In the genomic region with DNA sequence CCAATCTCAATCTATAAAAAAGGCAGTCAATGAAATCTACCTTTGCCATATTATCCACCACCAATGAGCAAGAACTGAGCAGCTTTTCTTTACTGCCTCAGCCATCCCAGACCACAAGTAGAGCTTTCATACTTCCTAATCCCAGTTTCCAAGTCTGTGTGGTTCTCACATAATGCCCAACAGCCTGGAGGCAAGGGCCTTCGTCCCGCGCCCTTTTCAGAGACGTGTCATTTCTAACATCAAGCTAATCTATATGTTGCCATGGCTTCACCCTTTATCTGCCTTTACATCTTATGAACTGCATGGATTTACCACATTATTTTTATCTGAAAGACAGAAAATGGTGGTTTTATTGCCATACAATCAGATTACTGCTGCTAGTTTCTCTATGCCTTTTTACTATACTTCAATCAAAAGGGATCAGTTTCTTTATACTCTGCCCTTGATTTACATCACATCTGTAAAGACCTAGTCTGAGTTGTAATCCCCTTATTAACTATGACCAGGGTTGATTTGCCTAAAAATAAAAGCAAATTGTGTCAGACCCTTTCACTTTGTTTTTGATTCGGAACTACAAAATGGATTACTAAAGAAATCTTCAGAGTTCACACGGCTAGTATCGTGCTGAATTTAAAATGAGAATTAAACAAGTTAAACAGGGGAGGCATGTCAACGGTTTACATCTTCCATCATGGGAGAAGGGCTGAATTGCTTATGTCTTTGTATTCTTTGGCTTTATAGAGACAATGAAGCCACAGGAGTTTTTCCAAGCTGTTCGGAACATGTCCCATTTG, we compare ENCODE assay signal across 16 cellular contexts. TPM values are rescaled to one million over a fixed set of nuclear protein-coding genes. Genes with fewer than 3 reads are reported as not detected.
DNase-seq lines count a peak whose midpoint lies in the region; ATAC-seq, FAIRE-seq and TF ChIP-seq lines count a peak whose summit lies in the region.
"Had no signal": no experiment of that assay in that cellular context is flagged by ENCODE, and none has a peak within 500 bp of the region (broad histone marks: within the 10 kb centered on the region; RNA-seq: fewer than 3 reads in every experiment).

No MANE protein-coding gene starts in this region.

- H3K4me2 ChIP-seq in mammary epithelial cell (ENCODE audit: insufficient read depth, low read depth, low read length) (no peak overlapping the region), H1 (ENCODE audit: insufficient read depth in 1 of 2, low read depth in 2 of 2, low read length in 2 of 2) (peak overlapping the region; percentile 52 to 56)

- TF ChIP-seq RAD21 in H1 (IDR thresholded peaks at IDR 0.05 in 1 of 2, conservative IDR thresholded peaks at IDR 0.05 in 1 of 2; ENCODE audit: low read depth in 2 of 2, low read length in 2 of 2), result no peak

- no peaks in the 10 kb centered on the region for H4K20me1 ChIP-seq in mammary epithelial cell (ENCODE audit: insufficient read depth, low read length)
- peaks cover 4 to 21% of the 10 kb centered on the region in 2 experiments for H4K20me1 ChIP-seq in H1 (replicated peaks in 1 of 2; ENCODE audit: control insufficient read depth in 1 of 2, insufficient read depth in 2 of 2, low read length in 2 of 2)

- no peaks in the 10 kb centered on the region for H3K9me3 ChIP-seq in mammary epithelial cell (replicated peaks; ENCODE audit: insufficient read depth, low read length)
- no peaks in the 10 kb centered on the region for H3K9me3 ChIP-seq in H1 (ENCODE audit: insufficient read depth in 2 of 2, low read depth in 1 of 2, low read length in 1 of 2)
- H3K9me3 ChIP-seq in mucosa of stomach (ENCODE audit: control insufficient read depth, low read length), result no peaks in the 10 kb centered on the region
- no peaks in the 10 kb centered on the region for H3K9me3 ChIP-seq in CD8-positive, alpha-beta T cell (ENCODE audit: low read length)
- H3K9me3 ChIP-seq in sigmoid colon, result no peaks in the 10 kb centered on the region
- H3K9me3 ChIP-seq: heart right ventricle had no signal

- no peak overlapping the region for H2BK120ac ChIP-seq in H1 (replicated peaks; ENCODE audit: low read depth, low read length)

- peaks cover 35% of the 10 kb centered on the region for H3K4me1 Mint-ChIP-seq in MCF 10A (ENCODE audit: insufficient read depth, unreplicated experiment)
- H3K4me1 Mint-ChIP-seq in CD8-positive, alpha-beta T cell (ENCODE audit: low read depth), result peaks cover 14% of the 10 kb centered on the region

- H3K4me3 Mint-ChIP-seq in MCF 10A (ENCODE audit: unreplicated experiment), result peak overlapping the region; percentile 21
- no peak overlapping the region for H3K4me3 Mint-ChIP-seq in CD8-positive, alpha-beta T cell
- H3K4me3 Mint-ChIP-seq: activated naive CD8-positive, alpha-beta T cell treated with anti-CD3 and anti-CD28 coated beads for 36 hours had no signal

- H3K23ac ChIP-seq in H1 (ENCODE audit: insufficient read length), result no peak overlapping the region

- no peak overlapping the region for H4K8ac ChIP-seq in H1 (ENCODE audit: extremely low read depth, insufficient read depth, low read length)

- no peak for DNase-seq in MCF 10A (ENCODE audit: unreplicated experiment)
- no peak for DNase-seq in mammary epithelial cell
- DNase-seq in H1 (ENCODE audit: low read depth in 1 of 2, low spot score in 2 of 2), result no peak
- DNase-seq in NCI-H2171 (lab: John Stamatoyannopoulos, UW), result no peak
- no peak for DNase-seq in CD8-positive, alpha-beta T cell
- DNase-seq in COLO829 (ENCODE audit: low spot score), result no peak
- DNase-seq in sigmoid colon, result no peak
- DNase-seq: activated CD8-positive, alpha-beta memory T cell treated with anti-CD3 and anti-CD28 coated beads, Interleukin-2, amount 50 U/mL, for 48 hours; activated naive CD8-positive, alpha-beta T cell treated with anti-CD3 and anti-CD28 coated beads for 36 hours; NCI-H1092; NCI-H446; retina had no signal

- CTCF ChIA-PET in MCF 10A (lab: Yijun Ruan, JAX) (interaction anchor here (0.6 to 2.3 kb wide), 8 partner anchors 11 to 1958 kb away, joined by 3 to 26 read pairs (median 3); no protein-coding TSS in a partner anchor), mammary epithelial cell (lab: Charles Lee; ENCODE audit: low non-redundant PET) (no interaction called here), H1 (lab: Charles Lee; ENCODE audit: partially characterized antibody) (interaction anchor here (0.8 to 1.3 kb wide), 7 partner anchors 9 to 447 kb away, joined by 3 to 5 read pairs (median 3); no protein-coding TSS in a partner anchor)
- CTCF ChIA-PET in CD8-positive, alpha-beta T cell (lab: Charles Lee), result no interaction called here

- no peak for TF ChIP-seq EP300 in H1 (IDR thresholded peaks at IDR 0.05; ENCODE audit: borderline replicate concordance in 1 of 2, low read depth in 2 of 2, low read length in 2 of 2)
- TF ChIP-seq EP300 in sigmoid colon (IDR thresholded peaks at IDR 0.05), result no peak

- dilution Hi-C loops in mammary epithelial cell (cut with HindIII; ENCODE audit: low sequenced_read_pairs), result no loop called here

- no peak overlapping the region for H3K56ac ChIP-seq in H1 (replicated peaks; ENCODE audit: insufficient read length, low read depth, low read length)

- no peaks in the 10 kb centered on the region for H3K9me3 Mint-ChIP-seq in MCF 10A (ENCODE audit: unreplicated experiment)
- H3K9me3 Mint-ChIP-seq in CD8-positive, alpha-beta T cell, result no peaks in the 10 kb centered on the region
- H3K9me3 Mint-ChIP-seq: activated naive CD8-positive, alpha-beta T cell treated with anti-CD3 and anti-CD28 coated beads for 36 hours had no signal

- ATAC-seq in CD8-positive, alpha-beta T cell, result no peak

- H2BK12ac ChIP-seq in H1 (ENCODE audit: low read depth, low read length), result no peak overlapping the region; the same call in 1 of the 2 replicates

- in situ Hi-C loops in mammary epithelial cell (cut with MboI; ENCODE audit: low sequenced_read_pairs in 2 of 2), result loop anchor here (10.0 to 25.0 kb wide), 6 partner anchors 445 to 1967 kb away; no protein-coding TSS in a partner anchor

- no peak for TF ChIP-seq CTCF in MCF 10A (IDR thresholded peaks at IDR 0.05; ENCODE audit: unreplicated experiment)
- no peak for TF ChIP-seq CTCF in mammary epithelial cell (conservative IDR thresholded peaks at IDR 0.05 in 1 of 2, IDR thresholded peaks at IDR 0.05 in 1 of 2; ENCODE audit: extremely low read depth in 1 of 2, insufficient read depth in 1 of 2, low read depth in 1 of 2, low read length in 2 of 2)
- no peak for TF ChIP-seq CTCF in H1 (IDR thresholded peaks at IDR 0.05; ENCODE audit: control extremely low read depth in 1 of 3, insufficient read depth in 1 of 3, low read depth in 1 of 3, low read length in 3 of 3)
- no peak for TF ChIP-seq CTCF in CD8-positive, alpha-beta T cell (IDR thresholded peaks at IDR 0.05)
- no peak for TF ChIP-seq CTCF in sigmoid colon (IDR thresholded peaks at IDR 0.05)

- H3K18ac ChIP-seq in H1 (ENCODE audit: extremely low read depth, low read length), result no peak overlapping the region

- H3K36me3 ChIP-seq in mammary epithelial cell (ENCODE audit: insufficient read depth, low read length) (peaks cover 9% of the 10 kb centered on the region), H1 (ENCODE audit: control insufficient read depth in 2 of 4, insufficient read depth in 4 of 4, low read length in 3 of 4) (no peaks in the 10 kb centered on the region), mucosa of stomach (ENCODE audit: control insufficient read depth, insufficient read depth, low read length) (no peaks in the 10 kb centered on the region), sigmoid colon (no peaks in the 10 kb centered on the region)
- no peaks in the 10 kb centered on the region for H3K36me3 ChIP-seq in CD8-positive, alpha-beta T cell (ENCODE audit: insufficient read depth, low read length)
- H3K36me3 ChIP-seq: heart right ventricle had no signal

- no peak overlapping the region for H2BK15ac ChIP-seq in H1 (ENCODE audit: low read length)

- intact Hi-C loops in MCF 10A (cut with micrococcal nuclease) (loop anchor here (5.0 to 10.0 kb wide), 7 partner anchors 377 to 1577 kb away; no protein-coding TSS in a partner anchor), mammary epithelial cell (cut with micrococcal nuclease) (loop anchor here (2.0 to 10.0 kb wide), 6 partner anchors 182 to 1015 kb away; no protein-coding TSS in a partner anchor), sigmoid colon (cut with DNase I) (loop anchor here (5.0 to 10.0 kb wide), 3 partner anchors 185 to 1085 kb away; no protein-coding TSS in a partner anchor)
- intact Hi-C loops in CD8-positive, alpha-beta T cell (cut with DNase I, micrococcal nuclease), result loop anchor here (5.0 to 10.0 kb wide), 2 partner anchors 1115 to 1957 kb away; no protein-coding TSS in a partner anchor

- no peak overlapping the region for H3K4ac ChIP-seq in H1 (replicated peaks; ENCODE audit: insufficient read length, low read depth, low read length)

- no peak overlapping the region; the same call in 1 of the 2 replicates for H2BK5ac ChIP-seq in H1 (ENCODE audit: low read depth, low read length)

- H3K4me3 ChIP-seq in mammary epithelial cell (replicated peaks in 1 of 3; ENCODE audit: insufficient read depth in 1 of 3, low read depth in 2 of 3, low read length in 3 of 3) (no peak overlapping the region), H1 (ENCODE audit: extremely low read depth in 1 of 4, insufficient read depth in 2 of 4, low read depth in 3 of 4, low read length in 4 of 4) (peak overlapping the region in 2 of 4 experiments; percentile 7 to 27; a peak in 2 of 8 replicates), mucosa of stomach (ENCODE audit: low read length) (no peak overlapping the region), sigmoid colon (no peak overlapping the region)
- no peak overlapping the region for H3K4me3 ChIP-seq in CD8-positive, alpha-beta T cell (ENCODE audit: low read depth, low read length)
- H3K4me3 ChIP-seq: lung had no signal

- TF ChIP-seq POLR2A in H1 (IDR thresholded peaks at IDR 0.05; ENCODE audit: control extremely low read depth in 1 of 2, low read depth in 2 of 2, low read length in 2 of 2), result no peak
- no peak for TF ChIP-seq POLR2A in sigmoid colon (IDR thresholded peaks at IDR 0.05)

- 84% methylated on average over 9 of the region's 9 CpGs for WGBS in mammary epithelial cell (ENCODE audit: low coverage, missing lambda C conversion rate)
- WGBS in H1 (ENCODE audit: extremely low coverage in 1 of 2, insufficient coverage in 1 of 2, insufficient read length in 1 of 2, insufficient replicate concordance in 2 of 2, low coverage in 1 of 2, low lambda C conversion rate in 2 of 2, missing lambda C conversion rate in 1 of 2), 2 experiments, result 74% methylated on average over 9 of the region's 9 CpGs; no CpG with 5 or more reads in 1 of the 2 experiments
- WGBS in sigmoid colon, 2 donors, result 37 to 86% methylated on average over 9 of the region's 9 CpGs

- no peak overlapping the region for H2AK5ac ChIP-seq in H1 (ENCODE audit: low read depth, low read length)

- H4K5ac ChIP-seq in H1 (ENCODE audit: insufficient read length, low read depth, low read length), result no peak overlapping the region

- BruUV-seq in MCF 10A (replicated peaks; lab: Mats Ljungman, UMichigan) (no TSS peak), mammary epithelial cell (replicated peaks; lab: Mats Ljungman, UMichigan) (no TSS peak)

- no peak overlapping the region for H3K14ac ChIP-seq in H1 (ENCODE audit: insufficient read length)

- POLR2A ChIA-PET in MCF 10A (lab: Yijun Ruan, JAX), result no interaction called here
- POLR2A ChIA-PET in H1 (lab: Charles Lee; ENCODE audit: partially characterized antibody), result no interaction called here
- POLR2A ChIA-PET in CD8-positive, alpha-beta T cell (lab: Charles Lee), result no interaction called here

- H4K91ac ChIP-seq in H1 (replicated peaks; ENCODE audit: insufficient read length, low read length), result no peak overlapping the region

- H3K27me3 Mint-ChIP-seq in MCF 10A (ENCODE audit: insufficient read depth, unreplicated experiment), result no peaks in the 10 kb centered on the region
- peaks cover 49% of the 10 kb centered on the region for H3K27me3 Mint-ChIP-seq in CD8-positive, alpha-beta T cell (ENCODE audit: low read depth)

- H2AFZ ChIP-seq in mammary epithelial cell (ENCODE audit: low read depth, low read length) (no peak overlapping the region), H1 (ENCODE audit: low read length) (no peak overlapping the region)

- H3K27me3 ChIP-seq in mammary epithelial cell (ENCODE audit: insufficient read depth, low read length) (no peaks in the 10 kb centered on the region), H1 (replicated peaks in 1 of 4; ENCODE audit: control insufficient read depth in 3 of 4, extremely low read depth in 1 of 4, insufficient read depth in 3 of 4, low read length in 3 of 4) (peaks cover 0 to 13% (median 6%) of the 10 kb centered on the region in 4 experiments; a peak in 5 of 7 replicates), mucosa of stomach (ENCODE audit: control insufficient read depth, insufficient read depth, low read length) (no peaks in the 10 kb centered on the region), sigmoid colon (no peaks in the 10 kb centered on the region)
- peaks cover 15% of the 10 kb centered on the region for H3K27me3 ChIP-seq in CD8-positive, alpha-beta T cell (ENCODE audit: insufficient read depth, low read length)

- no peak overlapping the region for H2BK20ac ChIP-seq in H1 (ENCODE audit: low read length)

- no peak for FAIRE-seq in H1 (lab: Jason Lieb, UNC)

- H3K4me1 ChIP-seq in mammary epithelial cell (ENCODE audit: insufficient read depth, low read length) (peaks cover 15% of the 10 kb centered on the region), H1 (replicated peaks in 1 of 4; ENCODE audit: control insufficient read depth in 3 of 4, insufficient read depth in 4 of 4, low read length in 3 of 4) (peaks cover 14 to 40% (median 26%) of the 10 kb centered on the region in 4 experiments; a peak in 6 of 7 replicates), mucosa of stomach (ENCODE audit: control insufficient read depth, insufficient read depth, low read length) (peaks cover 60% of the 10 kb centered on the region), sigmoid colon (peaks cover 0 to 66% (median 40%) of the 10 kb centered on the region in 4 donors)
- H3K4me1 ChIP-seq in CD8-positive, alpha-beta T cell (ENCODE audit: insufficient read depth, low read length), result peaks cover 12% of the 10 kb centered on the region

- H3K79me1 ChIP-seq in H1 (ENCODE audit: low read depth, low read length), result no peaks in the 10 kb centered on the region; the same call in 1 of the 2 replicates

- H3K23me2 ChIP-seq in H1 (ENCODE audit: low read depth, low read length), result peaks cover 9% of the 10 kb centered on the region

- H3K9ac ChIP-seq in mammary epithelial cell (ENCODE audit: insufficient read depth, low read length) (no peak overlapping the region), H1 (replicated peaks in 1 of 4; ENCODE audit: extremely low read depth in 1 of 4, low read depth in 3 of 4, low read length in 3 of 4) (no peak overlapping the region), mucosa of stomach (ENCODE audit: low read length) (peak overlapping the region; percentile 48)

- no peak overlapping the region for H3K27ac ChIP-seq in mammary epithelial cell (ENCODE audit: insufficient read depth, low read depth, low read length)
- no peak overlapping the region for H3K27ac ChIP-seq in H1 (ENCODE audit: low read depth, low read length)
- H3K27ac ChIP-seq in CD8-positive, alpha-beta T cell (ENCODE audit: low read depth, low read length), result no peak overlapping the region
- peak overlapping the region in 2 of 4 donors; percentile 90 to 93 for H3K27ac ChIP-seq in sigmoid colon
- H3K27ac ChIP-seq: 22Rv1 had no signal

- H3K27ac Mint-ChIP-seq in MCF 10A (ENCODE audit: low read depth, unreplicated experiment), result peak overlapping the region; percentile 64
- H3K27ac Mint-ChIP-seq in CD8-positive, alpha-beta T cell, result no peak overlapping the region
- H3K27ac Mint-ChIP-seq: activated naive CD8-positive, alpha-beta T cell treated with anti-CD3 and anti-CD28 coated beads for 36 hours had no signal

- peaks cover 100% of the 10 kb centered on the region for H3K79me2 ChIP-seq in mammary epithelial cell (ENCODE audit: insufficient read depth, low read length)
- peaks cover 0 to 80% of the 10 kb centered on the region in 2 experiments; a peak in 2 of 4 replicates for H3K79me2 ChIP-seq in H1 (ENCODE audit: control insufficient read depth in 1 of 2, insufficient read depth in 2 of 2, low read length in 2 of 2)

- H3K36me3 Mint-ChIP-seq in MCF 10A (ENCODE audit: insufficient read depth, unreplicated experiment), result no peaks in the 10 kb centered on the region
- H3K36me3 Mint-ChIP-seq in CD8-positive, alpha-beta T cell, result no peaks in the 10 kb centered on the region
- H3K36me3 Mint-ChIP-seq: activated naive CD8-positive, alpha-beta T cell treated with anti-CD3 and anti-CD28 coated beads for 36 hours had no signal

RNA-seq across cellular contexts. Expression of a gene that starts 5.8 kb away (rescaled TPM):
- total RNA-seq in MCF 10A (2022), result 40.4 and 45.7 TPM in 2 replicates
- total RNA-seq in mammary epithelial cell, result 10 to 100 TPM; 37.1 to 51.8 TPM
- polyA plus RNA-seq in mammary epithelial cell, result 32.5 TPM
- 50.8 TPM for polyA minus RNA-seq in mammary epithelial cell
- 10.3 and 12.0 TPM in 2 replicates for total RNA-seq in H1 (2021; fragmentation: NEBNext Ultra II Directional; extraction: Animal tissue kit (Norgen Biotek cat#: 25700))
- 7.5 and 8.2 TPM in 2 replicates for polyA plus RNA-seq in H1 (2011; rRNA removed)
- polyA plus RNA-seq in H1 (2011; cell fraction: cytosol; rRNA removed), result 6.7 TPM
- polyA plus RNA-seq in H1 (2011; cell fraction: nucleus; rRNA removed), result 11.5 TPM
- polyA plus RNA-seq in H1 (2012, experiment 1 of 2), result 9.7 to 11.3 TPM (median 10.9 TPM) in 4 replicates
- polyA plus RNA-seq in H1 (2012, experiment 2 of 2), result 2.6 TPM
- 11.1 TPM for polyA plus RNA-seq in H1 (2013, experiment 1 of 2)
- 13.3 TPM for polyA plus RNA-seq in H1 (2013, experiment 2 of 2)
- polyA minus RNA-seq in H1 (2011; rRNA and poly(A)+ RNA removed), result 13.7 and 16.9 TPM in 2 replicates
- 10.5 TPM for polyA minus RNA-seq in H1 (2011; cell fraction: cytosol; rRNA and poly(A)+ RNA removed)
- polyA minus RNA-seq in H1 (2011; cell fraction: nucleus; rRNA and poly(A)+ RNA removed), result 14.8 TPM
- under 1 TPM; 0.57 to 0.61 TPM for total RNA-seq in CD8-positive, alpha-beta T cell
- total RNA-seq in sigmoid colon, result 10 to 100 TPM in 3 of 4 donors, 1 to 10 TPM in 1; 7.2 to 15.0 (median 11.6) TPM
- 10 to 100 TPM in 2 of 3 donors, 1 to 10 TPM in 1; 9.6 to 36.1 (median 13.4) TPM for polyA plus RNA-seq in sigmoid colon

RNA-seq across cellular contexts. Expression of a gene that starts 38.3 kb away (rescaled TPM):
- total RNA-seq in MCF 10A (2022) (91.7 and 94.4 TPM in 2 replicates), mammary epithelial cell (10 to 100 TPM; 37.8 to 84.0 TPM), sigmoid colon (100 to 1,000 TPM in 2 of 4 donors, 10 to 100 TPM in 2; 88.1 to 196 (median 98.6) TPM)
- polyA plus RNA-seq in mammary epithelial cell (21.3 TPM), H1 (2011; rRNA removed) (45.8 and 47.8 TPM in 2 replicates), sigmoid colon (10 to 100 TPM in 2 of 3 donors, 1 to 10 TPM in 1; 7.8 to 87.9 (median 59.2) TPM)
- 2.6 TPM for polyA minus RNA-seq in mammary epithelial cell
- total RNA-seq in H1 (2021; fragmentation: NEBNext Ultra II Directional; extraction: Animal tissue kit (Norgen Biotek cat#: 25700)), result 81.2 and 84.9 TPM in 2 replicates
- polyA plus RNA-seq in H1 (2011; cell fraction: cytosol; rRNA removed), result 113 TPM
- polyA plus RNA-seq in H1 (2011; cell fraction: nucleus; rRNA removed), result 118 TPM
- polyA plus RNA-seq in H1 (2012, experiment 1 of 2), result 116 to 200 TPM (median 127 TPM) in 4 replicates
- 13.9 TPM for polyA plus RNA-seq in H1 (2012, experiment 2 of 2)
- 157 TPM for polyA plus RNA-seq in H1 (2013, experiment 1 of 2)
- 139 TPM for polyA plus RNA-seq in H1 (2013, experiment 2 of 2)
- 13.4 and 21.1 TPM in 2 replicates for polyA minus RNA-seq in H1 (2011; rRNA and poly(A)+ RNA removed)
- polyA minus RNA-seq in H1 (2011; cell fraction: cytosol; rRNA and poly(A)+ RNA removed), result 31.6 TPM
- 56.3 TPM for polyA minus RNA-seq in H1 (2011; cell fraction: nucleus; rRNA and poly(A)+ RNA removed)
- 100 to 1,000 TPM; 130 to 145 TPM for total RNA-seq in CD8-positive, alpha-beta T cell

Comparison
In these comparisons a context has a peak if more than half of its experiments do, and no peak if none do; other contexts are left out.
1. CTCF ChIA-PET loops: an anchor here in MCF 10A (0.6 to 2.3 kb wide) and H1 (0.8 to 1.3 kb wide); none called in mammary epithelial cell and CD8-positive, alpha-beta T cell.